ENCODE assay signal across 8 cellular contexts in the genomic region with DNA sequence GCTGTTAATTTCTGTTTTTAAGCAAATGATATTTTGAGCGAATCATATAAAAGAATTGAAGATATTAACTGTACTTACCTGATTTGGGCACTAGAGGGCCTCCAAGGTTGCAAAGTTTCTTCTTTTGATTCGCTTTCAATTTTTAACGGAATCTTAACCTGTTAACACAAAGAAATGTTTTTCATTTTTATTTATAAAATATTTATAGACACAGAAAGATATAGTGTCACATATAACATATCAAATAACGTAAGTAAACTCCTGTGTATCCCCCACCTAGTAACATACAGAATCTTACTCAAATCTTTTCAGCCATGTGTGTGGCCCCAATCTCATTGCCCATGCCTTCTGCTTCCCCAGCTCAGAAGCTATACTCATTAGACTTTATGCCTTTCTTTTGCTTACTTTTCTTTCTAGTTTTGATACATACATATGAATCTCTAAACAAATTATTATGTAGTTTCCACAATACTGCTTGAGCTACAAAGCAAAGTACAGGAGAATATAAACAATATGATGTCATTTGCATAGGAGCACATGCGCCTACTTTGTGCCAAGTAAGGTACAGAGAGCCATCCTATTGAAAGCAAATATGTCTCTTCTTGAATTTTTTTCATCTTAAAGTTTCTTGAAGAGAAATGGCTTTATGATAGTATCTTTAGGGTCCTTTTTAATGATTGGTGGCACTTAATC. TPM values are rescaled to one million over a fixed set of nuclear protein-coding genes. Genes with fewer than 3 reads are reported as not detected.
DNase-seq lines count a peak whose midpoint lies in the region; ATAC-seq and TF ChIP-seq lines count a peak whose summit lies in the region.

No MANE protein-coding gene starts in this region.

- TF ChIP-seq POLR2A in testis (IDR thresholded peaks at IDR 0.05), result no peak

- intact Hi-C loops in testis (cut with DNase I; ENCODE audit: low total_unique reads), result no loop called here

- no peak overlapping the region for H3K27ac ChIP-seq in testis

- 22 to 28% methylated on average over 5 of the region's 5 CpGs for WGBS in testis, 2 donors

- H3K27ac Mint-ChIP-seq in activated naive CD4-positive, alpha-beta T cell treated with anti-CD3 and anti-CD28 coated beads, Interleukin-2, amount 50 U/mL, for 72 hours, result peak overlapping the region; percentile 1 to 92

- H3K4me3 ChIP-seq in testis, result no peak overlapping the region

- H3K27me3 ChIP-seq in testis, result no peaks in the 10 kb centered on the region

- no peaks in the 10 kb centered on the region for H3K4me1 ChIP-seq in testis

- H3K36me3 Mint-ChIP-seq in activated naive CD4-positive, alpha-beta T cell treated with anti-CD3 and anti-CD28 coated beads, Interleukin-2, amount 50 U/mL, for 72 hours, result no peaks in the 10 kb centered on the region

- no peaks in the 10 kb centered on the region for H3K9me3 Mint-ChIP-seq in activated naive CD4-positive, alpha-beta T cell treated with anti-CD3 and anti-CD28 coated beads, Interleukin-2, amount 50 U/mL, for 72 hours

- TF ChIP-seq CTCF in testis (IDR thresholded peaks at IDR 0.05), result peak; percentile 33 to 74 (median 53)

- ATAC-seq in GM21528 (IDR thresholded peaks at IDR 0.05; ENCODE audit: low FRiP score, unreplicated experiment), result peak; percentile 51
- ATAC-seq in activated naive CD4-positive, alpha-beta T cell treated with anti-CD3 and anti-CD28 coated beads, Interleukin-2, amount 50 U/mL, for 72 hours, result peak; percentile 63

- DNase-seq in activated CD4-positive, alpha-beta T cell treated with anti-CD3 and anti-CD28 coated beads for 48 hours, result peak; percentile 41
- no peak for DNase-seq in activated CD4-positive, alpha-beta T cell treated with anti-CD3 and anti-CD28 coated beads, Interleukin-2, amount 50 U/mL, for 1 hour
- DNase-seq in NCI-H1694 (lab: John Stamatoyannopoulos, UW) (peak; percentile 15), inferior parietal cortex (ENCODE audit: extremely low spot score) (peak; percentile 76), testis (no peak), ureter (ENCODE audit: low spot score) (no peak)
- no peak for DNase-seq in activated naive CD4-positive, alpha-beta T cell treated with anti-CD3 and anti-CD28 coated beads, Interleukin-2, amount 50 U/mL, for 72 hours (ENCODE audit: low spot score in 2 of 2)

- H3K36me3 ChIP-seq in testis (ENCODE audit: low read depth, missing control alignments), result no peaks in the 10 kb centered on the region

- H3K9me3 ChIP-seq in testis, result no peaks in the 10 kb centered on the region

RNA-seq across cellular contexts. Expression of a gene that starts 49.5 kb away (rescaled TPM):
- total RNA-seq in activated naive CD4-positive, alpha-beta T cell treated with anti-CD3 and anti-CD28 coated beads, Interleukin-2, amount 50 U/mL, for 72 hours, result not detected
- total RNA-seq in testis (10 to 100 TPM; 67.0 to 92.2 TPM), ureter (1.2 TPM)
- polyA plus RNA-seq in testis (ENCODE audit: insufficient read depth, low read depth, low replicate concordance), result 286 TPM

Comparison
In these comparisons a context has a peak if more than half of its experiments do, and no peak if none do; other contexts are left out.
1. DNase-seq: peak in activated CD4-positive, alpha-beta T cell treated with anti-CD3 and anti-CD28 coated beads for 48 hours (single experiment), NCI-H1694 (single experiment) and inferior parietal cortex (single experiment); none in activated CD4-positive, alpha-beta T cell treated with anti-CD3 and anti-CD28 coated beads, Interleukin-2, amount 50 U/mL, for 1 hour (single experiment), activated naive CD4-positive, alpha-beta T cell treated with anti-CD3 and anti-CD28 coated beads, Interleukin-2, amount 50 U/mL, for 72 hours (0 of 2), testis (single experiment) and ureter (single experiment).
2. RNA of a gene that starts 49.5 kb away (total RNA-seq): 67.0 to 92.2 TPM in testis; 1.2 TPM in ureter (single experiment) and not detected in activated naive CD4-positive, alpha-beta T cell treated with anti-CD3 and anti-CD28 coated beads, Interleukin-2, amount 50 U/mL, for 72 hours; every median in the first group is over 10 times any median in the second.